In genomic region chr1:201098992-201099391, GRCh38 we compare ENCODE assay signal across 31 cellular contexts. TPM values are rescaled to one million over a fixed set of nuclear protein-coding genes. Genes with fewer than 3 reads are reported as not detected.
"Had no signal": no experiment of that assay in that cellular context is flagged by ENCODE, and none has a peak within 500 bp of the region (broad histone marks: within the 10 kb centered on the region; RNA-seq: fewer than 3 reads in every experiment).

No MANE protein-coding gene starts in this region.

- H3K27me3 Mint-ChIP-seq: activated CD4-positive, alpha-beta T cell treated with anti-CD3 and anti-CD28 coated beads, Interleukin-2, amount 10 ng/mL, durations not matched to agents 24 days and 14 days; activated naive CD4-positive, alpha-beta T cell treated with anti-CD3 and anti-CD28 coated beads, Interleukin-2, amount 50 U/mL, for 24 hours; activated T-cell treated with anti-CD3 and anti-CD28 coated beads, Interleukin-2, amount 50 U/mL, for 24 hours had no signal

- H3K27ac Mint-ChIP-seq: activated CD4-positive, alpha-beta T cell treated with anti-CD3 and anti-CD28 coated beads, Interleukin-2, amount 10 ng/mL, durations not matched to agents 24 days and 14 days; activated CD8-positive, alpha-beta T cell treated with anti-CD3 and anti-CD28 coated beads, Interleukin-2, amount 10 ng/mL, durations not matched to agents 7 days and 5 days; activated naive CD4-positive, alpha-beta T cell treated with anti-CD3 and anti-CD28 coated beads, Interleukin-2, amount 50 U/mL, for 24 hours; activated naive CD8-positive, alpha-beta T cell treated with anti-CD3 and anti-CD28 coated beads, Interleukin-2, amount 10 ng/mL, durations not matched to agents 7 days and 5 days; activated T-cell treated with anti-CD3 and anti-CD28 coated beads, Interleukin-2, amount 50 U/mL, for 24 hours; activated T-helper 2 cell treated with anti-CD3 and anti-CD28 coated beads, Interferon-gamma antibody, Interleukin-2, Interleukin-4, amounts not matched to agents 10 μg/mL and 5 μg/mL and 100 μg/mL, durations not matched to agents 14 hours and 24 hours and 36 hours; T-helper 1 cell treated with Interleukin-12 subunit alpha and Interleukin-12 subunit beta and Interleukin-4 antibody, amounts not matched to agents 30 μg/mL and 1 μg/mL, for 36 hours; T-helper 2 cell treated with Interferon-gamma antibody and Interleukin-4, amounts not matched to agents 5 μg/mL and 100 μg/mL, for 36 hours had no signal

- H3K4me2 ChIP-seq: SK-N-SH had no signal

- H3K9me3 ChIP-seq: ascending aorta, MG63, Peyer's patch, SJSA1, SK-N-SH had no signal

- H3K9ac ChIP-seq: SK-N-SH had no signal

- H3K4me3 ChIP-seq: ascending aorta, cardiac muscle cell, MG63, Peyer's patch, SJSA1 had no signal

- H3K4me1 Mint-ChIP-seq: activated CD4-positive, alpha-beta T cell treated with anti-CD3 and anti-CD28 coated beads, Interleukin-2, amount 10 ng/mL, durations not matched to agents 24 days and 14 days; activated naive CD4-positive, alpha-beta T cell treated with anti-CD3 and anti-CD28 coated beads, Interleukin-2, amount 50 U/mL, for 24 hours; activated naive CD8-positive, alpha-beta T cell treated with anti-CD3 and anti-CD28 coated beads, Interleukin-2, amount 10 ng/mL, durations not matched to agents 7 days and 5 days had no signal

- H3K27ac ChIP-seq: ascending aorta, cardiac muscle cell, Peyer's patch, SJSA1 had no signal

- H3K9me3 Mint-ChIP-seq: activated CD4-positive, alpha-beta T cell treated with anti-CD3 and anti-CD28 coated beads, Interleukin-2, amount 10 ng/mL, durations not matched to agents 24 days and 14 days; activated naive CD4-positive, alpha-beta T cell treated with anti-CD3 and anti-CD28 coated beads, Interleukin-2, amount 50 U/mL, for 24 hours; activated naive CD8-positive, alpha-beta T cell treated with anti-CD3 and anti-CD28 coated beads, Interleukin-2, amount 10 ng/mL, durations not matched to agents 7 days and 5 days; activated T-cell treated with anti-CD3 and anti-CD28 coated beads, Interleukin-2, amount 50 U/mL, for 24 hours; activated T-helper 2 cell treated with anti-CD3 and anti-CD28 coated beads, Interferon-gamma antibody, Interleukin-2, Interleukin-4, amounts not matched to agents 10 μg/mL and 5 μg/mL and 100 μg/mL, durations not matched to agents 14 hours and 24 hours and 36 hours; T-helper 1 cell treated with Interleukin-12 subunit alpha and Interleukin-12 subunit beta and Interleukin-4 antibody, amounts not matched to agents 30 μg/mL and 1 μg/mL, for 36 hours; T-helper 2 cell treated with Interferon-gamma antibody and Interleukin-4, amounts not matched to agents 5 μg/mL and 100 μg/mL, for 36 hours had no signal

- H3K36me3 ChIP-seq: ascending aorta, cardiac muscle cell, MG63, Peyer's patch, SJSA1 had no signal

- H3K4me3 Mint-ChIP-seq: activated CD4-positive, alpha-beta T cell treated with anti-CD3 and anti-CD28 coated beads, Interleukin-2, amount 10 ng/mL, durations not matched to agents 24 days and 14 days; activated CD8-positive, alpha-beta T cell treated with anti-CD3 and anti-CD28 coated beads, Interleukin-2, amount 10 ng/mL, durations not matched to agents 7 days and 5 days; activated naive CD4-positive, alpha-beta T cell treated with anti-CD3 and anti-CD28 coated beads, Interleukin-2, amount 50 U/mL, for 24 hours; activated naive CD8-positive, alpha-beta T cell treated with anti-CD3 and anti-CD28 coated beads, Interleukin-2, amount 10 ng/mL, durations not matched to agents 7 days and 5 days; activated T-cell treated with anti-CD3 and anti-CD28 coated beads, Interleukin-2, amount 50 U/mL, for 24 hours; T-helper 1 cell treated with Interleukin-12 subunit alpha and Interleukin-12 subunit beta and Interleukin-4 antibody, amounts not matched to agents 30 μg/mL and 1 μg/mL, for 36 hours; T-helper 2 cell treated with Interferon-gamma antibody and Interleukin-4, amounts not matched to agents 5 μg/mL and 100 μg/mL, for 36 hours had no signal

- ATAC-seq: activated CD8-positive, alpha-beta T cell treated with anti-CD3 and anti-CD28 coated beads, Interleukin-2, amount 10 ng/mL, durations not matched to agents 7 days and 5 days; PC-3 had no signal

- DNase-seq: activated CD4-positive, alpha-beta T cell treated with anti-CD3 and anti-CD28 coated beads, Interleukin-2, amount 10 ng/mL, durations not matched to agents 24 days and 14 days; activated CD4-positive, alpha-beta T cell treated with anti-CD3 and anti-CD28 coated beads, Interleukin-2, amount 50 U/mL, for 4 hours; activated CD8-positive, alpha-beta T cell treated with anti-CD3 and anti-CD28 coated beads, Interleukin-2, amount 10 ng/mL, durations not matched to agents 7 days and 5 days; activated gamma-delta T cell; activated naive CD4-positive, alpha-beta T cell treated with Interleukin-2 at 50 U/mL for 16 hours; activated naive CD8-positive, alpha-beta T cell treated with anti-CD3 and anti-CD28 coated beads, Interleukin-2, amount 10 ng/mL, durations not matched to agents 7 days and 5 days; activated T-cell treated with anti-CD3 and anti-CD28 coated beads, Interleukin-2, amount 50 U/mL, for 24 hours; Kasumi-1; MG63; NCI-H1048; NCI-H1105 treated with DMSO at 0.1 percent for 48 hours; NCI-H1436; NCI-H1694; NCI-H1930; NCI-H2081 treated with DMSO at 0.1 percent for 48 hours; NCI-H510A; NCI-H526; NCI-H748 treated with DMSO at 0.1 percent for 48 hours; NK-92 treated with Interleukin-12 subunit alpha and Interleukin-12 subunit beta, amount 100 ng/mL, for 24 hours; PC-3; Peyer's patch; RPMI8226; SHP77 treated with DMSO at 0.1 percent for 48 hours; SK-N-SH had no signal

- H3K36me3 Mint-ChIP-seq: activated naive CD4-positive, alpha-beta T cell treated with anti-CD3 and anti-CD28 coated beads, Interleukin-2, amount 50 U/mL, for 24 hours; activated naive CD8-positive, alpha-beta T cell treated with anti-CD3 and anti-CD28 coated beads, Interleukin-2, amount 10 ng/mL, durations not matched to agents 7 days and 5 days had no signal

- H3K27me3 ChIP-seq: ascending aorta, cardiac muscle cell, MG63, Peyer's patch, SJSA1 had no signal

- H3K4me1 ChIP-seq: ascending aorta, Peyer's patch, SJSA1 had no signal

RNA-seq across cellular contexts. Expression of gene CACNA1S, which starts 13.2 kb away (rescaled TPM):
- total RNA-seq: activated CD4-positive, alpha-beta T cell treated with anti-CD3 and anti-CD28 coated beads, Interleukin-2, amount 10 ng/mL, durations not matched to agents 24 days and 14 days; activated CD8-positive, alpha-beta T cell treated with anti-CD3 and anti-CD28 coated beads, Interleukin-2, amount 10 ng/mL, durations not matched to agents 7 days and 5 days; activated naive CD8-positive, alpha-beta T cell treated with anti-CD3 and anti-CD28 coated beads, Interleukin-2, amount 10 ng/mL, durations not matched to agents 7 days and 5 days; activated T-helper 2 cell treated with anti-CD3 and anti-CD28 coated beads, Interferon-gamma antibody, Interleukin-2, Interleukin-4, amounts not matched to agents 10 μg/mL and 5 μg/mL and 100 μg/mL, durations not matched to agents 14 hours and 24 hours and 36 hours; ascending aorta; PC-3; Peyer's patch; SJSA1 had no signal
- polyA plus RNA-seq: cardiac muscle cell, SK-N-SH had no signal

RNA-seq across cellular contexts. Expression of gene ASCL5, which starts 28.0 kb away (rescaled TPM):
- total RNA-seq: activated CD4-positive, alpha-beta T cell treated with anti-CD3 and anti-CD28 coated beads, Interleukin-2, amount 10 ng/mL, durations not matched to agents 24 days and 14 days; activated CD8-positive, alpha-beta T cell treated with anti-CD3 and anti-CD28 coated beads, Interleukin-2, amount 10 ng/mL, durations not matched to agents 7 days and 5 days; activated naive CD8-positive, alpha-beta T cell treated with anti-CD3 and anti-CD28 coated beads, Interleukin-2, amount 10 ng/mL, durations not matched to agents 7 days and 5 days; activated T-helper 2 cell treated with anti-CD3 and anti-CD28 coated beads, Interferon-gamma antibody, Interleukin-2, Interleukin-4, amounts not matched to agents 10 μg/mL and 5 μg/mL and 100 μg/mL, durations not matched to agents 14 hours and 24 hours and 36 hours; ascending aorta; Peyer's patch; SJSA1 had no signal
- polyA plus RNA-seq: cardiac muscle cell, SK-N-SH had no signal
